Comparison of ENCODE assay signal across 1 cellular context in genomic region chr16:29645699-29646187, GRCh38.
TF ChIP-seq lines count a peak whose summit lies in the region.

No MANE protein-coding gene starts in this region.

TF ChIP-seq in HepG2, 621 proteins besides CTCF, POLR2A, EP300 and RAD21 (continued from another document and continues in another):
- no peak for TF ChIP-seq ZNF142 (CRISPR knock-in tag; IDR thresholded peaks at IDR 0.05)
- no peak for TF ChIP-seq ZNF75D (CRISPR knock-in tag; IDR thresholded peaks at IDR 0.05; ENCODE audit: borderline replicate concordance)
- TF ChIP-seq ZNF503 (CRISPR knock-in tag; IDR thresholded peaks at IDR 0.05) = no peak
- TF ChIP-seq KDM3A (CRISPR knock-in tag; IDR thresholded peaks at IDR 0.05; ENCODE audit: low read depth) = no peak
- no peak for TF ChIP-seq ZNF367 (CRISPR knock-in tag; IDR thresholded peaks at IDR 0.05; ENCODE audit: borderline replicate concordance)
- no peak for TF ChIP-seq CERS6 (CRISPR knock-in tag; IDR thresholded peaks at IDR 0.05)
- TF ChIP-seq HOXD1 (CRISPR knock-in tag; IDR thresholded peaks at IDR 0.05) = no peak
- TF ChIP-seq GTF3A (CRISPR knock-in tag; conservative IDR thresholded peaks at IDR 0.05) = no peak
- TF ChIP-seq ZNF205 (CRISPR knock-in tag; IDR thresholded peaks at IDR 0.05) = no peak
- TF ChIP-seq ZFX (CRISPR knock-in tag; IDR thresholded peaks at IDR 0.05; ENCODE audit: low read depth) = peak; percentile 91
- TF ChIP-seq RORA (CRISPR knock-in tag; IDR thresholded peaks at IDR 0.05) = no peak
- TF ChIP-seq ZNF569 (CRISPR knock-in tag; IDR thresholded peaks at IDR 0.05; ENCODE audit: borderline replicate concordance) = no peak
- no peak for TF ChIP-seq CEBPZ (IDR thresholded peaks at IDR 0.05; ENCODE audit: low read length)
- no peak for TF ChIP-seq HHEX (CRISPR knock-in tag; IDR thresholded peaks at IDR 0.05)
- no peak for TF ChIP-seq ZNF546 (CRISPR knock-in tag; conservative IDR thresholded peaks at IDR 0.05)
- no peak for TF ChIP-seq EEA1 (CRISPR knock-in tag; IDR thresholded peaks at IDR 0.05; ENCODE audit: borderline replicate concordance)
- TF ChIP-seq SMARCC2 (IDR thresholded peaks at IDR 0.05) = no peak
- no peak; the same call in 1 of the 2 replicates for TF ChIP-seq CREB1 (IDR thresholded peaks at IDR 0.05)
- no peak for TF ChIP-seq CREB1 (CRISPR knock-in tag; IDR thresholded peaks at IDR 0.05)
- TF ChIP-seq ZNF740 (CRISPR knock-in tag; IDR thresholded peaks at IDR 0.05) = no peak
- TF ChIP-seq ATF2 (CRISPR knock-in tag; IDR thresholded peaks at IDR 0.05) = peak; percentile 73
- TF ChIP-seq FOXJ3 (CRISPR knock-in tag; IDR thresholded peaks at IDR 0.05; ENCODE audit: borderline replicate concordance) = no peak
- no peak for TF ChIP-seq CCAR2 (optimal IDR thresholded peaks at IDR 0.05; ENCODE audit: low read depth, low read length)
- 0 out of 2 replicates have a peak, but pooled peaks have one; percentile 17 for TF ChIP-seq ELF3 (CRISPR knock-in tag; IDR thresholded peaks at IDR 0.05)
- TF ChIP-seq NFE2 (CRISPR knock-in tag; IDR thresholded peaks at IDR 0.05) = no peak
- TF ChIP-seq ZNF501 (CRISPR knock-in tag; IDR thresholded peaks at IDR 0.05) = no peak
- no peak for TF ChIP-seq THAP7 (CRISPR knock-in tag; IDR thresholded peaks at IDR 0.05)
- TF ChIP-seq MBNL3 (CRISPR knock-in tag; conservative IDR thresholded peaks at IDR 0.05) = 0 out of 2 replicates have a peak, but pooled peaks have one; percentile 30
- no peak for TF ChIP-seq PLSCR1 (CRISPR knock-in tag; IDR thresholded peaks at IDR 0.05; ENCODE audit: borderline replicate concordance)
- TF ChIP-seq STAG1 (CRISPR knock-in tag; IDR thresholded peaks at IDR 0.05) = no peak
- no peak for TF ChIP-seq IKZF5 (CRISPR knock-in tag; IDR thresholded peaks at IDR 0.05)
- TF ChIP-seq AHDC1 (CRISPR knock-in tag; IDR thresholded peaks at IDR 0.05; ENCODE audit: borderline replicate concordance) = no peak
- no peak for TF ChIP-seq CBX2 (IDR thresholded peaks at IDR 0.05; ENCODE audit: low read depth, low read length)
- no peak for TF ChIP-seq CBX2 (CRISPR knock-in tag; IDR thresholded peaks at IDR 0.05; ENCODE audit: low read depth)
- no peak for TF ChIP-seq HNF4G (IDR thresholded peaks at IDR 0.05; ENCODE audit: borderline replicate concordance, low read depth, low read length)
- no peak for TF ChIP-seq HNF4G (CRISPR knock-in tag; IDR thresholded peaks at IDR 0.05; ENCODE audit: borderline replicate concordance, low read depth)
- TF ChIP-seq ZBTB8A (CRISPR knock-in tag; IDR thresholded peaks at IDR 0.05; ENCODE audit: borderline replicate concordance, low read depth) = no peak
- TF ChIP-seq ZNF891 (CRISPR knock-in tag; IDR thresholded peaks at IDR 0.05) = no peak
